ENCODE assay signal across 33 cellular contexts in genomic region chr9:81070689-81071088, GRCh38.
"Had no signal": no experiment of that assay in that cellular context is flagged by ENCODE, and none has a peak within 500 bp of the region (broad histone marks: within the 10 kb centered on the region; RNA-seq: fewer than 3 reads in every experiment).

No MANE protein-coding gene starts in this region.

- H3K27me3 ChIP-seq: ascending aorta, brain microvascular endothelial cell, dorsolateral prefrontal cortex, esophagus muscularis mucosa, gastroesophageal sphincter had no signal

- H3K4me3 Mint-ChIP-seq: activated CD4-positive, alpha-beta memory T cell treated with anti-CD3 and anti-CD28 coated beads for 36 hours; activated CD4-positive, alpha-beta T cell treated with anti-CD3 and anti-CD28 coated beads for 36 hours; activated CD4-positive, alpha-beta T cell treated with anti-CD3 and anti-CD28 coated beads, Interleukin-2, amount 10 ng/mL, durations not matched to agents 24 days and 14 days; activated CD8-positive, alpha-beta memory T cell treated with anti-CD3 and anti-CD28 coated beads, Interleukin-2, amount 10 ng/mL, durations not matched to agents 7 days and 5 days; activated CD8-positive, alpha-beta T cell treated with anti-CD3 and anti-CD28 coated beads, Interleukin-2, amount 10 ng/mL, durations not matched to agents 7 days and 5 days; activated naive CD4-positive, alpha-beta T cell treated with anti-CD3 and anti-CD28 coated beads, Interleukin-2, amount 10 ng/mL, durations not matched to agents 7 days and 5 days; activated naive CD8-positive, alpha-beta T cell treated with anti-CD3 and anti-CD28 coated beads, Interleukin-2, amount 10 ng/mL, durations not matched to agents 7 days and 5 days; activated T-helper 1 cell treated with anti-CD3 and anti-CD28 coated beads, Interleukin-12 subunit alpha, Interleukin-12 subunit beta, Interleukin-2, Interleukin-4 antibody, amounts not matched to agents 30 ng/mL and 10 ng/mL and 1 ng/mL, durations not matched to agents 14 hours and 24 hours and 36 hours; central memory CD8-positive, alpha-beta T cell; dendritic cell treated with granulocyte-macrophage colony-stimulating factor and Interleukin-4, amounts not matched to agents 40 ng/mL and 50 ng/mL, for 4 days; endodermal cell; T-helper 17 cell; T-helper 2 cell treated with Interferon-gamma antibody and Interleukin-4, amounts not matched to agents 5 μg/mL and 100 μg/mL, for 36 hours had no signal

- H3K27ac Mint-ChIP-seq: activated CD4-positive, alpha-beta memory T cell treated with anti-CD3 and anti-CD28 coated beads for 36 hours; activated CD4-positive, alpha-beta T cell treated with anti-CD3 and anti-CD28 coated beads for 36 hours; activated CD4-positive, alpha-beta T cell treated with anti-CD3 and anti-CD28 coated beads, Interleukin-2, amount 10 ng/mL, durations not matched to agents 24 days and 14 days; activated CD8-positive, alpha-beta memory T cell treated with anti-CD3 and anti-CD28 coated beads, Interleukin-2, amount 10 ng/mL, durations not matched to agents 7 days and 5 days; activated CD8-positive, alpha-beta T cell treated with anti-CD3 and anti-CD28 coated beads, Interleukin-2, amount 10 ng/mL, durations not matched to agents 7 days and 5 days; activated naive CD4-positive, alpha-beta T cell treated with anti-CD3 and anti-CD28 coated beads, Interleukin-2, amount 10 ng/mL, durations not matched to agents 7 days and 5 days; activated naive CD4-positive, alpha-beta T cell treated with anti-CD3 and anti-CD28 coated beads, Interleukin-2, amount 50 U/mL, for 72 hours; activated naive CD8-positive, alpha-beta T cell treated with anti-CD3 and anti-CD28 coated beads, Interleukin-2, amount 10 ng/mL, durations not matched to agents 7 days and 5 days; activated T-helper 1 cell treated with anti-CD3 and anti-CD28 coated beads, Interleukin-12 subunit alpha, Interleukin-12 subunit beta, Interleukin-2, Interleukin-4 antibody, amounts not matched to agents 30 ng/mL and 10 ng/mL and 1 ng/mL, durations not matched to agents 14 hours and 24 hours and 36 hours; activated T-helper 2 cell treated with anti-CD3 and anti-CD28 coated beads, Interferon-gamma antibody, Interleukin-2, Interleukin-4, amounts not matched to agents 10 μg/mL and 5 μg/mL and 100 μg/mL, durations not matched to agents 14 hours and 24 hours and 36 hours; dendritic cell treated with granulocyte-macrophage colony-stimulating factor and Interleukin-4, amounts not matched to agents 40 ng/mL and 50 ng/mL, for 4 days; endodermal cell; T-helper 17 cell; T-helper 2 cell treated with Interferon-gamma antibody and Interleukin-4, amounts not matched to agents 5 μg/mL and 100 μg/mL, for 36 hours had no signal

- H3K4me1 ChIP-seq: ascending aorta, esophagus muscularis mucosa, gastroesophageal sphincter had no signal

- H3K36me3 ChIP-seq: ascending aorta, brain microvascular endothelial cell, esophagus muscularis mucosa, gastroesophageal sphincter had no signal

- H3K27ac ChIP-seq: ascending aorta, brain microvascular endothelial cell, coronary artery, dorsolateral prefrontal cortex, esophagus muscularis mucosa, gastroesophageal sphincter had no signal

- H3K36me3 Mint-ChIP-seq: activated CD4-positive, alpha-beta memory T cell treated with anti-CD3 and anti-CD28 coated beads for 36 hours; activated CD8-positive, alpha-beta memory T cell treated with anti-CD3 and anti-CD28 coated beads, Interleukin-2, amount 10 ng/mL, durations not matched to agents 7 days and 5 days; activated naive CD4-positive, alpha-beta T cell treated with anti-CD3 and anti-CD28 coated beads, Interleukin-2, amount 10 ng/mL, durations not matched to agents 7 days and 5 days; activated naive CD4-positive, alpha-beta T cell treated with anti-CD3 and anti-CD28 coated beads, Interleukin-2, amount 50 U/mL, for 72 hours; activated naive CD8-positive, alpha-beta T cell treated with anti-CD3 and anti-CD28 coated beads, Interleukin-2, amount 10 ng/mL, durations not matched to agents 7 days and 5 days had no signal

- H3K9me3 ChIP-seq: ascending aorta, esophagus muscularis mucosa, gastroesophageal sphincter had no signal

- DNase-seq: activated CD4-positive, alpha-beta memory T cell treated with anti-CD3 and anti-CD28 coated beads for 36 hours; activated CD4-positive, alpha-beta T cell treated with anti-CD3 and anti-CD28 coated beads for 36 hours; activated CD4-positive, alpha-beta T cell treated with anti-CD3 and anti-CD28 coated beads, Interleukin-2, amount 10 ng/mL, durations not matched to agents 24 days and 14 days; activated CD4-positive, CD25-positive, alpha-beta regulatory T cell; activated CD4-positive, CD25-positive, alpha-beta regulatory T cell treated with anti-CD3 and anti-CD28 coated beads, Interleukin-2, amount 50 U/mL, for 72 hours; activated CD8-positive, alpha-beta memory T cell treated with anti-CD3 and anti-CD28 coated beads, Interleukin-2, amount 10 ng/mL, durations not matched to agents 7 days and 5 days; activated CD8-positive, alpha-beta memory T cell treated with anti-CD3 and anti-CD28 coated beads, Interleukin-2, amount 50 U/mL, for 4 hours; activated CD8-positive, alpha-beta T cell treated with anti-CD3 and anti-CD28 coated beads, Interleukin-2, amount 10 ng/mL, durations not matched to agents 7 days and 5 days; activated effector memory CD4-positive, alpha-beta T cell treated with anti-CD3 and anti-CD28 coated beads, Interleukin-2, amount 50 U/mL, for 16 hours; activated naive CD4-positive, alpha-beta T cell; activated naive CD4-positive, alpha-beta T cell treated with anti-CD3 and anti-CD28 coated beads, Interleukin-2, amount 10 ng/mL, durations not matched to agents 7 days and 5 days; activated naive CD8-positive, alpha-beta T cell treated with anti-CD3 and anti-CD28 coated beads, Interleukin-2, amount 10 ng/mL, durations not matched to agents 7 days and 5 days; activated T-cell treated with anti-CD3 and anti-CD28 coated beads, Interleukin-2, amount 50 U/mL, for 1 hour; activated T-cell treated with anti-CD3 and anti-CD28 coated beads, Interleukin-2, amount 50 U/mL, for 48 hours; dorsolateral prefrontal cortex; effector memory CD4-positive, alpha-beta T cell; endodermal cell; erythroblast; foreskin melanocyte; hippocampal formation; T-helper 17 cell; T1000 had no signal

- H3K4me1 Mint-ChIP-seq: activated CD4-positive, alpha-beta T cell treated with anti-CD3 and anti-CD28 coated beads for 36 hours; activated CD4-positive, alpha-beta T cell treated with anti-CD3 and anti-CD28 coated beads, Interleukin-2, amount 10 ng/mL, durations not matched to agents 24 days and 14 days; activated CD8-positive, alpha-beta memory T cell treated with anti-CD3 and anti-CD28 coated beads, Interleukin-2, amount 10 ng/mL, durations not matched to agents 7 days and 5 days; activated naive CD4-positive, alpha-beta T cell treated with anti-CD3 and anti-CD28 coated beads, Interleukin-2, amount 10 ng/mL, durations not matched to agents 7 days and 5 days; activated naive CD8-positive, alpha-beta T cell treated with anti-CD3 and anti-CD28 coated beads, Interleukin-2, amount 10 ng/mL, durations not matched to agents 7 days and 5 days; central memory CD8-positive, alpha-beta T cell; endodermal cell; T-helper 17 cell had no signal

- H3K27me3 Mint-ChIP-seq: activated CD4-positive, alpha-beta memory T cell treated with anti-CD3 and anti-CD28 coated beads for 36 hours; activated CD4-positive, alpha-beta T cell treated with anti-CD3 and anti-CD28 coated beads for 36 hours; activated CD4-positive, alpha-beta T cell treated with anti-CD3 and anti-CD28 coated beads, Interleukin-2, amount 10 ng/mL, durations not matched to agents 24 days and 14 days; activated CD8-positive, alpha-beta memory T cell treated with anti-CD3 and anti-CD28 coated beads, Interleukin-2, amount 10 ng/mL, durations not matched to agents 7 days and 5 days; activated naive CD4-positive, alpha-beta T cell treated with anti-CD3 and anti-CD28 coated beads, Interleukin-2, amount 10 ng/mL, durations not matched to agents 7 days and 5 days; activated naive CD8-positive, alpha-beta T cell treated with anti-CD3 and anti-CD28 coated beads, Interleukin-2, amount 10 ng/mL, durations not matched to agents 7 days and 5 days; central memory CD8-positive, alpha-beta T cell; dendritic cell treated with granulocyte-macrophage colony-stimulating factor and Interleukin-4, amounts not matched to agents 40 ng/mL and 50 ng/mL, for 4 days; T-helper 17 cell had no signal

- H3K9me3 Mint-ChIP-seq: activated CD4-positive, alpha-beta T cell treated with anti-CD3 and anti-CD28 coated beads, Interleukin-2, amount 10 ng/mL, durations not matched to agents 24 days and 14 days; activated T-helper 1 cell treated with anti-CD3 and anti-CD28 coated beads, Interleukin-12 subunit alpha, Interleukin-12 subunit beta, Interleukin-2, Interleukin-4 antibody, amounts not matched to agents 30 ng/mL and 10 ng/mL and 1 ng/mL, durations not matched to agents 14 hours and 24 hours and 36 hours had no signal

- H3K4me3 ChIP-seq: ascending aorta, coronary artery, dorsolateral prefrontal cortex, esophagus muscularis mucosa, gastroesophageal sphincter had no signal

- ATAC-seq: activated CD4-positive, alpha-beta T cell treated with anti-CD3 and anti-CD28 coated beads for 36 hours; activated CD8-positive, alpha-beta memory T cell treated with anti-CD3 and anti-CD28 coated beads, Interleukin-2, amount 10 ng/mL, durations not matched to agents 7 days and 5 days; activated CD8-positive, alpha-beta T cell treated with anti-CD3 and anti-CD28 coated beads, Interleukin-2, amount 10 ng/mL, durations not matched to agents 7 days and 5 days; activated naive CD4-positive, alpha-beta T cell treated with anti-CD3 and anti-CD28 coated beads, Interleukin-2, amount 50 U/mL, for 72 hours; gastroesophageal sphincter; T-helper 17 cell had no signal
